Comparison of ENCODE assay signal across 1 cellular context in the genomic region with DNA sequence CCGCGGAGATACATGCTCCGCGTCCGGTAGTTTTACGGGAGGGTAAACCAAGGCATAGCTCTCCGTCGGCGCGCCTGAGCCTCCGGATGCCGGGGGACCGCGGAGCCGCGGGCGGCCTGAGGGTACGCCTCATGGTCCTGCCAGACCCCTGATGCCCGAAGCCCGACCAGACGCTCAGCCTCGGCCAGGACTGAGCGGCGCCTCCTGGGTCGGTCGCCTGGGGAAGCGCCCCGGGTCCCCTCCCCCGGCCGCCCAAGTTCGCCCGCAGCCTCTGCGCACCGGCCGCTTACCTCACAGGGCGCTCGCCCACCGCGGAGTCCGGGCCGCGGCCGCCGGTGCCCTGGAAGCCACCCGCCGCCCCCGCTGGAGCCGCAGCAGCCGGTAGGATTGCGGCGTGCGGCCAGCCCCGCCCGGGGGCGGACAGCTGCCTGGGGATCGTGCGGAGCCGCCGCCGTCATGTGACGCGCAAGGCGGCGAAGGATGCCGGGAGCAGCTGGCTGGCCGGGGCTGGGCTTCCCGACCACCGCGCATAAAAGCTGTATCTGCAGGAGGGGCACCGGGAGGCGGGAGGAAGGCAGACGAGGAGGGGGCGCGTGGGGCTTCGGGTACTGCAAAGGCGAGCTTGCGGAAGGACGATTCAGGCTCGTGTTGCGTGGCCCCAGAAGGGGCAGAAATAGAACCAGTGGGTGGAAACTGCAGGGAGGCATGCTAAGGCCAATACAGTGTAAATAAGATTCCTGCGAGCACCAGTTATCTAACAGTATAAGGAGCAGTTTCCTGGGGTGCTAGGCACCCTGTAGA.
TF ChIP-seq lines count a peak whose summit lies in the region.

A gene with protein sequence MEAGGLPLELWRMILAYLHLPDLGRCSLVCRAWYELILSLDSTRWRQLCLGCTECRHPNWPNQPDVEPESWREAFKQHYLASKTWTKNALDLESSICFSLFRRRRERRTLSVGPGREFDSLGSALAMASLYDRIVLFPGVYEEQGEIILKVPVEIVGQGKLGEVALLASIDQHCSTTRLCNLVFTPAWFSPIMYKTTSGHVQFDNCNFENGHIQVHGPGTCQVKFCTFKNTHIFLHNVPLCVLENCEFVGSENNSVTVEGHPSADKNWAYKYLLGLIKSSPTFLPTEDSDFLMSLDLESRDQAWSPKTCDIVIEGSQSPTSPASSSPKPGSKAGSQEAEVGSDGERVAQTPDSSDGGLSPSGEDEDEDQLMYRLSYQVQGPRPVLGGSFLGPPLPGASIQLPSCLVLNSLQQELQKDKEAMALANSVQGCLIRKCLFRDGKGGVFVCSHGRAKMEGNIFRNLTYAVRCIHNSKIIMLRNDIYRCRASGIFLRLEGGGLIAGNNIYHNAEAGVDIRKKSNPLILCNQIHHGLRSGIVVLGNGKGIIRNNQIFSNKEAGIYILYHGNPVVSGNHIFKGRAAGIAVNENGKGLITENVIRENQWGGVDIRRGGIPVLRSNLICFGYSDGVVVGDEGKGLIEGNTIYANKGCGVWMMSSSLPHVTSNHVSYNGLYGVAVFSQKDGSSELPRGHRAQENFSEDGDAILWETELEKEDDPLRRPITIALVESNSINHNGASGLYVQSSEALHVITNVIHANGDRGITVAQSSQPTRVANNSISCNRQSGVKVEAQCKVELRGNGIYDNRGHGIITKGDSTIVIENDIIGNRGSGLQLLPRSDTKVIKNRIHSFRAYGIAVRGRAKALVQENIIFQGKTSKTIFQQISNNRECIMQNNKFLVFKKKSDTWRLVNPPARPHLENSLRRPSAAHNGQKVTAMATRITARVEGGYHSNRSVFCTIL (minus strand): TSS at position 460 of the 801 bp plus-strand sequence. CDS start 34,612 bp downstream, outside the sequence.

TF ChIP-seq in H1, 55 proteins besides CTCF, POLR2A, EP300 and RAD21 (continued from another document):
- peak; percentile 33 for TF ChIP-seq TAF7 (optimal IDR thresholded peaks at IDR 0.05; ENCODE audit: borderline replicate concordance, low read depth, low read length)
- TF ChIP-seq ASH2L (IDR thresholded peaks at IDR 0.05; ENCODE audit: low read length) = peak; percentile 65
- TF ChIP-seq TBP (IDR thresholded peaks at IDR 0.05; ENCODE audit: low read depth, low read length) = 0 out of 2 replicates have a peak, but pooled peaks have one; percentile 43
- TF ChIP-seq GABPA (IDR thresholded peaks at IDR 0.05; ENCODE audit: borderline replicate concordance, insufficient read depth, low read length) = no peak
- TF ChIP-seq SIX5 (IDR thresholded peaks at IDR 0.05; ENCODE audit: low read depth, low read length) = no peak
- no peak for TF ChIP-seq SRF (IDR thresholded peaks at IDR 0.05; ENCODE audit: low read depth, low read length)
- no peak for TF ChIP-seq HDAC6 (IDR thresholded peaks at IDR 0.05; ENCODE audit: low read depth, low read length)
- TF ChIP-seq MAFK (IDR thresholded peaks at IDR 0.05; ENCODE audit: low read depth, low read length) = no peak
- no peak for TF ChIP-seq CHD1 (IDR thresholded peaks at IDR 0.05; ENCODE audit: low read depth, low read length)
- TF ChIP-seq CHD2 (IDR thresholded peaks at IDR 0.05; ENCODE audit: low read length) = no peak
- TF ChIP-seq, protein P1, sequence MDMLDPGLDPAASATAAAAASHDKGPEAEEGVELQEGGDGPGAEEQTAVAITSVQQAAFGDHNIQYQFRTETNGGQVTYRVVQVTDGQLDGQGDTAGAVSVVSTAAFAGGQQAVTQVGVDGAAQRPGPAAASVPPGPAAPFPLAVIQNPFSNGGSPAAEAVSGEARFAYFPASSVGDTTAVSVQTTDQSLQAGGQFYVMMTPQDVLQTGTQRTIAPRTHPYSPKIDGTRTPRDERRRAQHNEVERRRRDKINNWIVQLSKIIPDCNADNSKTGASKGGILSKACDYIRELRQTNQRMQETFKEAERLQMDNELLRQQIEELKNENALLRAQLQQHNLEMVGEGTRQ (IDR thresholded peaks at IDR 0.05; ENCODE audit: low read length) = peak; percentile 82
- no peak for TF ChIP-seq CBX8 (IDR thresholded peaks at IDR 0.05; ENCODE audit: borderline replicate concordance, low read depth, low read length)
- TF ChIP-seq E2F6 (IDR thresholded peaks at IDR 0.05) = peak; percentile 38; the same call in 1 of the 2 replicates
- TF ChIP-seq TAF1 (IDR thresholded peaks at IDR 0.05; ENCODE audit: low read depth, low read length) = peak; percentile 67; the same call in 1 of the 2 replicates
- TF ChIP-seq RXRA (IDR thresholded peaks at IDR 0.05; ENCODE audit: insufficient read depth, low read depth, low read length) = no peak
- peak; percentile 73; the same call in 1 of the 2 replicates for TF ChIP-seq PHF8 (conservative IDR thresholded peaks at IDR 0.05; ENCODE audit: low read depth, low read length)
- peak; percentile 88 for TF ChIP-seq KDM4A (IDR thresholded peaks at IDR 0.05; ENCODE audit: low read depth, low read length, severe bottlenecking)
- TF ChIP-seq RBBP5 (IDR thresholded peaks at IDR 0.05; ENCODE audit: borderline replicate concordance, low read depth, low read length) = 0 out of 2 replicates have a peak, but pooled peaks have one; percentile 42
- no peak for TF ChIP-seq CTBP2 (IDR thresholded peaks at IDR 0.05; ENCODE audit: borderline replicate concordance, insufficient read depth, insufficient read length, low read length)
- TF ChIP-seq RFX5 (IDR thresholded peaks at IDR 0.05; ENCODE audit: borderline replicate concordance, low read depth, low read length) = no peak
- TF ChIP-seq TCF12 (IDR thresholded peaks at IDR 0.05; ENCODE audit: low read depth, low read length) = no peak
- TF ChIP-seq BRCA1 (IDR thresholded peaks at IDR 0.05; ENCODE audit: low read depth, low read length) = no peak
- TF ChIP-seq ATF2 (IDR thresholded peaks at IDR 0.05; ENCODE audit: low read length) = no peak
- peak; percentile 66; the same call in 1 of the 2 replicates for TF ChIP-seq ATF3 (IDR thresholded peaks at IDR 0.05; ENCODE audit: insufficient read depth, low read depth, low read length)
- peak; percentile 90 for TF ChIP-seq EGR1 (IDR thresholded peaks at IDR 0.05; ENCODE audit: borderline replicate concordance, low read depth, low read length)
- no peak for TF ChIP-seq SUZ12 (IDR thresholded peaks at IDR 0.05; ENCODE audit: low read length)
- TF ChIP-seq YY1 (IDR thresholded peaks at IDR 0.05; ENCODE audit: low read depth, low read length) = no peak
- no peak for TF ChIP-seq JUN (IDR thresholded peaks at IDR 0.05; ENCODE audit: low read depth, low read length)
- peak; percentile 80 for TF ChIP-seq CREB1 (IDR thresholded peaks at IDR 0.05)
TF ChIP-seq in H1: peak in this region for 13.
